In the genomic region with DNA sequence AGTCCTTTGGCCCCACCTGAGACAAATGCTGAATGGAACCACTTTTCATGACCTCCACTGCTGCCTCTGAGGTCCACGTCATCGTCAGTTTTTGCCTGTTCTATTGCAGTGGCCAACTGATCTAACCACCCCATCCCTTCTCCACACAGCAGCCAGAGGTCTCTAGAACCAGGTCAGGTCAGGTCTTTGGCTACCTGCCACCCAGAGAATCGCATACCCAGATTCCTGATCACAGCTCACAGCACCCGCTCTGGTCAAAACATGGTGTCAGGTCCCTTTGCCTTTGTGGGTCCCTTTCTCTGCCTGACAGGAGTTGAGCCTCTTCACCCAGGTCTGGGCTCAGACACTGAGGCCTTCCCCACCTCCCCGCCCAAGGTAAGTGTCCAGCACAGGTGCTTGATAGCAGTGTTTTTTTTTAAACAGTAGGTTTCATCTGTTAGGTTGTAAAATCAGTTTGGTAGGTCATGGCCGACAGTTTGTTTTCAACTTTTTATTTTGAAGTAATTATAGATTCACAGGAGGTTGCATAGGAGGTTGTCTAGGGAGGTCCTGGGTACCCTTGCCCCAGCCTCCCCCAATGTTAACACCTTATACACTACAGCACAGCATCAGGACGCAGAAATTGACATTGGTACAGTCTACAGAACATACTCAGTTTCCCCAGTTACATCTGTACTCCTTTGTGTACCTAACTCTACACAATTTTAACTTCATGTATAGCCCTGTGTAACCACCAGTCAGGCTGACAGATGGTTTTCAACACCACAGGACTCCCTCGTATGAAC, we compare ENCODE assay signal across 17 cellular contexts. TPM values are rescaled to one million over a fixed set of nuclear protein-coding genes. Genes with fewer than 3 reads are reported as not detected.
DNase-seq lines count a peak whose midpoint lies in the region; ATAC-seq, FAIRE-seq and TF ChIP-seq lines count a peak whose summit lies in the region.
"Had no signal": no experiment of that assay in that cellular context is flagged by ENCODE, and none has a peak within 500 bp of the region (broad histone marks: within the 10 kb centered on the region; RNA-seq: fewer than 3 reads in every experiment).

No MANE protein-coding gene starts in this region.

- peak overlapping the region; percentile 25 for H3K27ac Mint-ChIP-seq in activated CD4-positive, alpha-beta T cell treated with anti-CD3 and anti-CD28 coated beads, Interleukin-2, amount 10 ng/mL, durations not matched to agents 7 days and 5 days
- peak overlapping the region in 4 of 6 donors; percentile 29 to 78 (median 44) for H3K27ac Mint-ChIP-seq in naive B cell

- H3K27me3 Mint-ChIP-seq in activated CD4-positive, alpha-beta T cell treated with anti-CD3 and anti-CD28 coated beads, Interleukin-2, amount 10 ng/mL, durations not matched to agents 7 days and 5 days = no peaks in the 10 kb centered on the region
- H3K27me3 Mint-ChIP-seq in naive B cell = no peaks in the 10 kb centered on the region

- H3K36me3 Mint-ChIP-seq in activated CD4-positive, alpha-beta T cell treated with anti-CD3 and anti-CD28 coated beads, Interleukin-2, amount 10 ng/mL, durations not matched to agents 7 days and 5 days (ENCODE audit: low read depth) = peaks cover 25% of the 10 kb centered on the region
- H3K36me3 Mint-ChIP-seq in naive B cell = no peaks in the 10 kb centered on the region

- CTCF ChIA-PET in activated CD4-positive, alpha-beta T cell treated with anti-CD3 and anti-CD28 coated beads, Interleukin-2, amount 10 ng/mL, durations not matched to agents 7 days and 5 days (lab: Charles Lee) = no interaction called here

- no peak overlapping the region for H3K4me3 Mint-ChIP-seq in activated CD4-positive, alpha-beta T cell treated with anti-CD3 and anti-CD28 coated beads, Interleukin-2, amount 10 ng/mL, durations not matched to agents 7 days and 5 days
- peak overlapping the region in 1 of 8 donors; percentile 59 for H3K4me3 Mint-ChIP-seq in naive B cell

- 0 out of 2 replicates have a peak, but pooled peaks have one; percentile 29 for TF ChIP-seq POLR2A in GM12891 (IDR thresholded peaks at IDR 0.05; ENCODE audit: low read depth, low read length)

- no peak for ATAC-seq in naive B cell (ENCODE audit: low read depth in 2 of 2)
- no peak for ATAC-seq in GM18858 (IDR thresholded peaks at IDR 0.05; ENCODE audit: unreplicated experiment)
- no peak for ATAC-seq in GM19328 (IDR thresholded peaks at IDR 0.05; ENCODE audit: unreplicated experiment)
- ATAC-seq: SK-N-SH treated with all-trans-retinoic acid at 6 μM for 48 hours had no signal

- no peak for DNase-seq in activated CD4-positive, alpha-beta T cell treated with anti-CD3 and anti-CD28 coated beads, Interleukin-2, amount 10 ng/mL, durations not matched to agents 7 days and 5 days
- no peak for DNase-seq in activated CD4-positive, alpha-beta T cell treated with anti-CD3 and anti-CD28 coated beads for 48 hours
- DNase-seq in GM12891 (ENCODE audit: insufficient read length, low spot score) (no peak), naive B cell (no peak)
- DNase-seq: activated effector memory CD4-positive, alpha-beta T cell treated with Interleukin-2 at 50 U/mL for 16 hours; DMS79; foreskin melanocyte; NCI-H146; NCI-H2227 treated with DMSO at 0.1 percent for 48 hours; Peyer's patch; posterior cingulate gyrus; stimulated activated naive CD4-positive, alpha-beta T cell treated with Interleukin-2 at 50 U/mL for 16 hours; trophoblast cell had no signal

- H3K9me3 Mint-ChIP-seq in activated CD4-positive, alpha-beta T cell treated with anti-CD3 and anti-CD28 coated beads, Interleukin-2, amount 10 ng/mL, durations not matched to agents 7 days and 5 days = no peaks in the 10 kb centered on the region
- no peaks in the 10 kb centered on the region for H3K9me3 Mint-ChIP-seq in naive B cell

- peaks cover 18% of the 10 kb centered on the region for H3K4me1 Mint-ChIP-seq in activated CD4-positive, alpha-beta T cell treated with anti-CD3 and anti-CD28 coated beads, Interleukin-2, amount 10 ng/mL, durations not matched to agents 7 days and 5 days
- peaks cover 32 to 47% (median 34%) of the 10 kb centered on the region in 3 donors for H3K4me1 Mint-ChIP-seq in naive B cell

- POLR2A ChIA-PET in activated CD4-positive, alpha-beta T cell treated with anti-CD3 and anti-CD28 coated beads, Interleukin-2, amount 10 ng/mL, durations not matched to agents 7 days and 5 days (lab: Charles Lee) = interaction anchor here (0.7 kb wide), 1 partner anchor 21 kb away, joined by 3 read pairs; no protein-coding TSS in a partner anchor

- FAIRE-seq in GM12891 (lab: Jason Lieb, UNC) = no peak
- FAIRE-seq: HTR-8/SVneo had no signal

TF ChIP-seq in GM12891, 5 proteins besides CTCF, POLR2A, EP300 and RAD21:
- TF ChIP-seq SPI1 (IDR thresholded peaks at IDR 0.05; ENCODE audit: low read depth, low read length) (no peak), POLR2AphosphoS5 (IDR thresholded peaks at IDR 0.05; ENCODE audit: low read depth, low read length) (no peak)

RNA-seq across cellular contexts. Expression of a gene that starts 6.9 kb away (rescaled TPM):
- total RNA-seq in activated CD4-positive, alpha-beta T cell treated with anti-CD3 and anti-CD28 coated beads, Interleukin-2, amount 10 ng/mL, durations not matched to agents 7 days and 5 days = 10 to 100 TPM; 33.3 to 34.0 TPM
- 18.7 TPM for polyA plus RNA-seq in GM12891 (2012; ENCODE audit: low read depth, missing spikeins)
- polyA plus RNA-seq in naive B cell (ENCODE audit: low read depth in 6 of 6) = 100 to 1,000 TPM in 1 of 6 donors, 10 to 100 TPM in 5; 64.8 to 102 (median 73.0) TPM

RNA-seq across cellular contexts. Expression of a gene that starts 8.3 kb away (rescaled TPM):
- total RNA-seq in activated CD4-positive, alpha-beta T cell treated with anti-CD3 and anti-CD28 coated beads, Interleukin-2, amount 10 ng/mL, durations not matched to agents 7 days and 5 days = 10 to 100 TPM; 19.7 to 19.9 TPM
- polyA plus RNA-seq in GM12891 (2012; ENCODE audit: low read depth, missing spikeins) = 46.5 TPM
- polyA plus RNA-seq in naive B cell (ENCODE audit: low read depth in 6 of 6) = 10 to 100 TPM; 63.5 to 92.0 (median 77.7) TPM

RNA-seq across cellular contexts. Expression of a gene that starts 9.1 kb away (rescaled TPM):
- 10 to 100 TPM; 45.0 to 51.2 TPM for total RNA-seq in activated CD4-positive, alpha-beta T cell treated with anti-CD3 and anti-CD28 coated beads, Interleukin-2, amount 10 ng/mL, durations not matched to agents 7 days and 5 days
- polyA plus RNA-seq in GM12891 (2012; ENCODE audit: low read depth, missing spikeins) = 11.0 TPM
- polyA plus RNA-seq in naive B cell (ENCODE audit: low read depth in 6 of 6) = 10 to 100 TPM in 3 of 6 donors, 1 to 10 TPM in 3; 4.9 to 13.3 (median 10.4) TPM

RNA-seq across cellular contexts. Expression of a gene that starts 38.4 kb away (rescaled TPM):
- total RNA-seq in activated CD4-positive, alpha-beta T cell treated with anti-CD3 and anti-CD28 coated beads, Interleukin-2, amount 10 ng/mL, durations not matched to agents 7 days and 5 days = 100 to 1,000 TPM in 1 of 2 experiments, 10 to 100 TPM in 1; 93.1 to 114 TPM
- 76.7 TPM for polyA plus RNA-seq in GM12891 (2012; ENCODE audit: low read depth, missing spikeins)
- 100 to 1,000 TPM in 1 of 6 donors, 10 to 100 TPM in 5; 55.0 to 107 (median 61.8) TPM for polyA plus RNA-seq in naive B cell (ENCODE audit: low read depth in 6 of 6)

RNA-seq across cellular contexts. Expression of a gene that starts 39.1 kb away (rescaled TPM):
- total RNA-seq in activated CD4-positive, alpha-beta T cell treated with anti-CD3 and anti-CD28 coated beads, Interleukin-2, amount 10 ng/mL, durations not matched to agents 7 days and 5 days = 10 to 100 TPM; 59.5 to 65.7 TPM
- polyA plus RNA-seq in GM12891 (2012; ENCODE audit: low read depth, missing spikeins) = 32.7 TPM
- under 1 TPM in 2 of 6 donors, not detected in 4; 0.28 to 0.44 TPM for polyA plus RNA-seq in naive B cell (ENCODE audit: low read depth in 6 of 6)
